Comparison of ENCODE assay signal across 10 cellular contexts in genomic region chr16:50338371-50339231, GRCh38. TPM values are rescaled to one million over a fixed set of nuclear protein-coding genes. Genes with fewer than 3 reads are reported as not detected.
A peak's percentile ranks its signal among the peaks of the same experiment; 100 is the strongest.
DNase-seq lines count a peak whose midpoint lies in the region; ATAC-seq, FAIRE-seq and TF ChIP-seq lines count a peak whose summit lies in the region.
"Had no signal": no experiment of that assay in that cellular context is flagged by ENCODE, and none has a peak within 500 bp of the region (broad histone marks: within the 10 kb centered on the region; RNA-seq: fewer than 3 reads in every experiment).

No MANE protein-coding gene starts in this region.

- H3K4me3 ChIP-seq in SJSA1: no peak overlapping the region
- H3K4me3 ChIP-seq in astrocyte (ENCODE audit: insufficient read depth, low read depth, low read length): no peak overlapping the region

- no peak overlapping the region for H2AFZ ChIP-seq in astrocyte (ENCODE audit: low read depth, low read length)

- no peaks in the 10 kb centered on the region for H3K79me2 ChIP-seq in astrocyte (ENCODE audit: insufficient read depth, low read length)

- ATAC-seq in natural killer cell: peak; percentile 54 to 82 (median 61)
- no peak for ATAC-seq in Right ventricle myocardium superior (ENCODE audit: poor library complexity)

- H3K4me1 ChIP-seq in SJSA1 (replicated peaks): peaks cover 55% of the 10 kb centered on the region
- H3K4me1 ChIP-seq in astrocyte (ENCODE audit: insufficient read depth, low read length): no peaks in the 10 kb centered on the region

- DNase-seq in EL (peak; percentile 8), SJSA1 (ENCODE audit: low read depth in 1 of 2, low spot score in 2 of 2) (no peak), astrocyte (ENCODE audit: low read depth) (peak; percentile 31), natural killer cell (no peak), Right ventricle myocardium superior (no peak), hypothalamus (lab: John Stamatoyannopoulos, UW) (no peak), SIG-M5 (lab: John Stamatoyannopoulos, UW) (no peak), hippocampal formation (lab: John Stamatoyannopoulos, UW) (no peak)
- DNase-seq: NCI-H2081 treated with DMSO at 0.1 percent for 48 hours, substantia nigra had no signal

- H3K9me3 Mint-ChIP-seq in astrocyte (ENCODE audit: unreplicated experiment) (no peaks in the 10 kb centered on the region), natural killer cell (no peaks in the 10 kb centered on the region)

- no peak for TF ChIP-seq CTCF in astrocyte (IDR thresholded peaks at IDR 0.05; ENCODE audit: insufficient read depth, low read depth, low read length)
- no peak for TF ChIP-seq CTCF in natural killer cell (IDR thresholded peaks at IDR 0.05)

- H3K27me3 ChIP-seq in SJSA1 (replicated peaks): no peaks in the 10 kb centered on the region
- H3K27me3 ChIP-seq in astrocyte (ENCODE audit: insufficient read depth, low read length): no peaks in the 10 kb centered on the region

- no peak overlapping the region for H3K27ac Mint-ChIP-seq in astrocyte (ENCODE audit: unreplicated experiment)
- peak overlapping the region; percentile 90 to 98 for H3K27ac Mint-ChIP-seq in natural killer cell

- H3K27me3 Mint-ChIP-seq in astrocyte (ENCODE audit: low read depth, unreplicated experiment) (no peaks in the 10 kb centered on the region), natural killer cell (ENCODE audit: low read depth in 2 of 2) (no peaks in the 10 kb centered on the region)

- no peak overlapping the region for H3K9ac ChIP-seq in astrocyte (ENCODE audit: low read length)

- H3K4me1 Mint-ChIP-seq in astrocyte (ENCODE audit: low read depth, unreplicated experiment) (peaks cover 14% of the 10 kb centered on the region), natural killer cell (peaks cover 37 to 39% of the 10 kb centered on the region in 2 donors)

- no peaks in the 10 kb centered on the region for H3K9me3 ChIP-seq in SJSA1 (replicated peaks)
- H3K9me3 ChIP-seq in astrocyte (ENCODE audit: insufficient read depth, low read depth, low read length): no peaks in the 10 kb centered on the region

- no peak overlapping the region for H3K4me2 ChIP-seq in astrocyte (ENCODE audit: low read length)

- peaks cover 43% of the 10 kb centered on the region for H3K36me3 ChIP-seq in SJSA1
- H3K36me3 ChIP-seq in astrocyte (ENCODE audit: insufficient read depth, low read length): peaks cover 13% of the 10 kb centered on the region

- FAIRE-seq in astrocyte (lab: Jason Lieb, UNC): no peak

- peaks cover 7% of the 10 kb centered on the region for H4K20me1 ChIP-seq in astrocyte (ENCODE audit: insufficient read depth, low read length)

- H3K36me3 Mint-ChIP-seq in astrocyte (ENCODE audit: low read depth, unreplicated experiment) (peaks cover 6% of the 10 kb centered on the region), natural killer cell (no peaks in the 10 kb centered on the region)

- H3K4me3 Mint-ChIP-seq in astrocyte (ENCODE audit: unreplicated experiment) (no peak overlapping the region), natural killer cell (peak overlapping the region; percentile 60)

- intact Hi-C loops in natural killer cell (cut with micrococcal nuclease) (loop anchor here (2.0 to 5.0 kb wide), 3 partner anchors 16 to 186 kb away; partner anchors contain the start of gene TENT4B), Right ventricle myocardium superior (cut with DNase I) (no loop called here)

- H3K27ac ChIP-seq in SJSA1 (peak overlapping the region; percentile 81), astrocyte (ENCODE audit: low read depth, low read length) (no peak overlapping the region)

RNA-seq across cellular contexts. Expression of gene BRD7, which starts 30.2 kb away (rescaled TPM):
- total RNA-seq in SJSA1 (2014; rRNA removed; shearing (Covaris generic)): 74.5 and 125 TPM in 2 replicates
- total RNA-seq in astrocyte (54.8 and 58.5 TPM in 2 replicates), natural killer cell (100 to 1,000 TPM in 1 of 3 donors, 10 to 100 TPM in 2; 89.2 to 118 (median 94.9) TPM), Right ventricle myocardium superior (39.1 TPM)

Comparison
In these comparisons a context has a peak if more than half of its experiments do, and no peak if none do; other contexts are left out.
1. DNase-seq: peak in EL (single experiment) and astrocyte (single experiment); none in SJSA1 (0 of 2), natural killer cell (single experiment), Right ventricle myocardium superior (single experiment), hypothalamus (0 of 51), SIG-M5 (single experiment) and hippocampal formation (0 of 2).